In genomic region chr20:58752565-58752964, GRCh38 we compare ENCODE assay signal across 16 cellular contexts. TPM values are rescaled to one million over a fixed set of nuclear protein-coding genes. Genes with fewer than 3 reads are reported as not detected.
DNase-seq lines count a peak whose midpoint lies in the region; ATAC-seq and TF ChIP-seq lines count a peak whose summit lies in the region.
"Had no signal": no experiment of that assay in that cellular context is flagged by ENCODE, and none has a peak within 500 bp of the region (broad histone marks: within the 10 kb centered on the region; RNA-seq: fewer than 3 reads in every experiment).

No MANE protein-coding gene starts in this region.

- CTCF ChIA-PET in activated CD4-positive, alpha-beta T cell treated with anti-CD3 and anti-CD28 coated beads for 36 hours (lab: Charles Lee) = no interaction called here
- CTCF ChIA-PET in Caco-2 (lab: Charles Lee) = no interaction called here

- no peak overlapping the region for H3K27ac ChIP-seq in endodermal cell (ENCODE audit: low read depth, low read length)
- no peak overlapping the region for H3K27ac ChIP-seq in psoas muscle
- H3K27ac ChIP-seq in testis = no peak overlapping the region
- H3K27ac ChIP-seq: 22Rv1, A549, C4-2B had no signal

- H3K36me3 ChIP-seq in endodermal cell (ENCODE audit: control insufficient read depth, insufficient read depth, low read length) = no peaks in the 10 kb centered on the region
- no peaks in the 10 kb centered on the region for H3K36me3 ChIP-seq in psoas muscle (ENCODE audit: insufficient read depth in 1 of 2, low read depth in 1 of 2)
- no peaks in the 10 kb centered on the region for H3K36me3 ChIP-seq in testis (ENCODE audit: low read depth, missing control alignments)
- no peaks in the 10 kb centered on the region for H3K36me3 ChIP-seq in Caco-2 (ENCODE audit: control insufficient read depth, insufficient read depth, low read length)
- H3K36me3 ChIP-seq: HAP-1 had no signal

- H3K9me3 ChIP-seq in endodermal cell (ENCODE audit: control insufficient read depth, low read length) (no peaks in the 10 kb centered on the region), psoas muscle (no peaks in the 10 kb centered on the region), testis (no peaks in the 10 kb centered on the region), Caco-2 (0 out of 2 replicates have a peak, but pooled peaks cover 7% of the 10 kb centered on the region)
- H3K9me3 ChIP-seq: A549, HAP-1 had no signal

- H3K4me3 Mint-ChIP-seq in activated CD4-positive, alpha-beta T cell treated with anti-CD3 and anti-CD28 coated beads, Interleukin-2, amount 10 ng/mL, durations not matched to agents 24 days and 14 days = no peak overlapping the region
- no peak overlapping the region for H3K4me3 Mint-ChIP-seq in activated CD4-positive, alpha-beta T cell treated with anti-CD3 and anti-CD28 coated beads for 36 hours
- H3K4me3 Mint-ChIP-seq in endodermal cell = no peak overlapping the region
- no peak overlapping the region for H3K4me3 Mint-ChIP-seq in osteocyte (ENCODE audit: unreplicated experiment)
- H3K4me3 Mint-ChIP-seq in Caco-2 (ENCODE audit: unreplicated experiment) = no peak overlapping the region
- H3K4me3 Mint-ChIP-seq: CD4-positive, alpha-beta T cell had no signal

- TF ChIP-seq CTCF in endodermal cell (conservative IDR thresholded peaks at IDR 0.05) = no peak
- TF ChIP-seq CTCF in osteocyte (IDR thresholded peaks at IDR 0.05) = no peak
- TF ChIP-seq CTCF in psoas muscle (IDR thresholded peaks at IDR 0.05) = no peak
- no peak for TF ChIP-seq CTCF in testis (IDR thresholded peaks at IDR 0.05)
- TF ChIP-seq CTCF in Caco-2 (IDR thresholded peaks at IDR 0.05; ENCODE audit: insufficient read depth in 1 of 2, low read depth in 1 of 2, low read length in 1 of 2, severe bottlenecking in 1 of 2, unreplicated experiment in 1 of 2) = no peak

- intact Hi-C loops in activated CD4-positive, alpha-beta T cell treated with anti-CD3 and anti-CD28 coated beads, Interleukin-2, amount 10 ng/mL, durations not matched to agents 24 days and 14 days (cut with micrococcal nuclease) = no loop called here
- intact Hi-C loops in activated CD4-positive, alpha-beta T cell treated with anti-CD3 and anti-CD28 coated beads for 36 hours (cut with DNase I, micrococcal nuclease) = no loop called here
- intact Hi-C loops in psoas muscle (cut with DNase I) (no loop called here), testis (cut with DNase I; ENCODE audit: low total_unique reads) (no loop called here), Caco-2 (cut with micrococcal nuclease; ENCODE audit: unreplicated experiment) (no loop called here)

- no peaks in the 10 kb centered on the region for H3K9me3 Mint-ChIP-seq in activated CD4-positive, alpha-beta T cell treated with anti-CD3 and anti-CD28 coated beads, Interleukin-2, amount 10 ng/mL, durations not matched to agents 24 days and 14 days
- no peaks in the 10 kb centered on the region for H3K9me3 Mint-ChIP-seq in activated CD4-positive, alpha-beta T cell treated with anti-CD3 and anti-CD28 coated beads for 36 hours (ENCODE audit: low read depth)
- no peaks in the 10 kb centered on the region for H3K9me3 Mint-ChIP-seq in endodermal cell
- no peaks in the 10 kb centered on the region for H3K9me3 Mint-ChIP-seq in osteocyte (ENCODE audit: unreplicated experiment)
- no peaks in the 10 kb centered on the region for H3K9me3 Mint-ChIP-seq in Caco-2 (ENCODE audit: unreplicated experiment)
- H3K9me3 Mint-ChIP-seq: CD4-positive, alpha-beta T cell had no signal

- peaks cover 20% of the 10 kb centered on the region for H3K27me3 Mint-ChIP-seq in activated CD4-positive, alpha-beta T cell treated with anti-CD3 and anti-CD28 coated beads, Interleukin-2, amount 10 ng/mL, durations not matched to agents 24 days and 14 days
- H3K27me3 Mint-ChIP-seq in activated CD4-positive, alpha-beta T cell treated with anti-CD3 and anti-CD28 coated beads for 36 hours = peaks cover 16% of the 10 kb centered on the region
- H3K27me3 Mint-ChIP-seq in endodermal cell (ENCODE audit: insufficient read depth) (peaks cover 16% of the 10 kb centered on the region), osteocyte (ENCODE audit: unreplicated experiment) (peaks cover 41% of the 10 kb centered on the region), Caco-2 (ENCODE audit: insufficient read depth, unreplicated experiment) (peaks cover 60% of the 10 kb centered on the region)

- TF ChIP-seq POLR2A in testis (IDR thresholded peaks at IDR 0.05) = no peak

- H3K27me3 ChIP-seq in endodermal cell (ENCODE audit: control insufficient read depth, insufficient read depth, low read length, poor library complexity, severe bottlenecking) (no peaks in the 10 kb centered on the region), psoas muscle (ENCODE audit: insufficient read depth in 3 of 3, low read length in 2 of 3) (peaks cover 0 to 32% (median 0%) of the 10 kb centered on the region in 3 donors), testis (no peaks in the 10 kb centered on the region), Caco-2 (replicated peaks; ENCODE audit: control insufficient read depth, insufficient read depth, low read length) (no peaks in the 10 kb centered on the region; the same call in 1 of the 2 replicates)

- no peak overlapping the region for H3K9ac ChIP-seq in endodermal cell (ENCODE audit: extremely low read depth, low read length, poor library complexity, severe bottlenecking)

- POLR2A ChIA-PET in activated CD4-positive, alpha-beta T cell treated with anti-CD3 and anti-CD28 coated beads for 36 hours (lab: Charles Lee) = no interaction called here
- POLR2A ChIA-PET in Caco-2 (lab: Charles Lee) = no interaction called here

- WGBS in endodermal cell (ENCODE audit: insufficient coverage in 1 of 2, insufficient read length in 1 of 2), 2 experiments = 80 to 91% methylated on average over 1 to 6 of the region's 6 CpGs
- WGBS in psoas muscle, 3 donors = 88 to 90% (median 89%) methylated on average over 6 of the region's 6 CpGs
- WGBS in testis, 2 donors = 92 to 93% methylated on average over 6 of the region's 6 CpGs

- ATAC-seq in activated CD4-positive, alpha-beta T cell treated with anti-CD3 and anti-CD28 coated beads for 36 hours = no peak
- no peak for ATAC-seq in psoas muscle
- ATAC-seq: A549 had no signal

- H3K36me3 Mint-ChIP-seq in activated CD4-positive, alpha-beta T cell treated with anti-CD3 and anti-CD28 coated beads, Interleukin-2, amount 10 ng/mL, durations not matched to agents 24 days and 14 days (ENCODE audit: low read depth) = no peaks in the 10 kb centered on the region
- no peaks in the 10 kb centered on the region for H3K36me3 Mint-ChIP-seq in activated CD4-positive, alpha-beta T cell treated with anti-CD3 and anti-CD28 coated beads for 36 hours (ENCODE audit: low read depth)
- H3K36me3 Mint-ChIP-seq in endodermal cell (ENCODE audit: low read depth) = no peaks in the 10 kb centered on the region
- H3K36me3 Mint-ChIP-seq in osteocyte (ENCODE audit: unreplicated experiment) = no peaks in the 10 kb centered on the region
- H3K36me3 Mint-ChIP-seq in Caco-2 (ENCODE audit: insufficient read depth, unreplicated experiment) = no peaks in the 10 kb centered on the region

- no peak overlapping the region for H3K27ac Mint-ChIP-seq in activated CD4-positive, alpha-beta T cell treated with anti-CD3 and anti-CD28 coated beads, Interleukin-2, amount 10 ng/mL, durations not matched to agents 24 days and 14 days
- H3K27ac Mint-ChIP-seq in activated CD4-positive, alpha-beta T cell treated with anti-CD3 and anti-CD28 coated beads for 36 hours = no peak overlapping the region
- H3K27ac Mint-ChIP-seq in endodermal cell (no peak overlapping the region), osteocyte (ENCODE audit: unreplicated experiment) (no peak overlapping the region), Caco-2 (ENCODE audit: unreplicated experiment) (no peak overlapping the region)
- H3K27ac Mint-ChIP-seq: CD4-positive, alpha-beta T cell had no signal

- H3K4me1 Mint-ChIP-seq in activated CD4-positive, alpha-beta T cell treated with anti-CD3 and anti-CD28 coated beads, Interleukin-2, amount 10 ng/mL, durations not matched to agents 24 days and 14 days = no peaks in the 10 kb centered on the region
- H3K4me1 Mint-ChIP-seq in activated CD4-positive, alpha-beta T cell treated with anti-CD3 and anti-CD28 coated beads for 36 hours = no peaks in the 10 kb centered on the region
- H3K4me1 Mint-ChIP-seq in endodermal cell (peaks cover 6% of the 10 kb centered on the region), osteocyte (ENCODE audit: unreplicated experiment) (no peaks in the 10 kb centered on the region), Caco-2 (ENCODE audit: low read depth, unreplicated experiment) (no peaks in the 10 kb centered on the region)

- no peak overlapping the region for H3K4me3 ChIP-seq in endodermal cell (ENCODE audit: low read length)
- no peak overlapping the region for H3K4me3 ChIP-seq in psoas muscle
- no peak overlapping the region for H3K4me3 ChIP-seq in testis
- no peak overlapping the region for H3K4me3 ChIP-seq in Caco-2 (ENCODE audit: low read depth, low read length)
- H3K4me3 ChIP-seq: A549, HAP-1 had no signal

- BruUV-seq in Caco-2 (replicated peaks; lab: Mats Ljungman, UMichigan) = no TSS peak

- H3K4me1 ChIP-seq in endodermal cell (ENCODE audit: control insufficient read depth, insufficient read depth, low read length) = no peaks in the 10 kb centered on the region
- H3K4me1 ChIP-seq in psoas muscle = no peaks in the 10 kb centered on the region
- no peaks in the 10 kb centered on the region for H3K4me1 ChIP-seq in testis
- H3K4me1 ChIP-seq in Caco-2 = no peaks in the 10 kb centered on the region
- H3K4me1 ChIP-seq: A549, HAP-1 had no signal

- DNase-seq in activated CD4-positive, alpha-beta T cell treated with anti-CD3 and anti-CD28 coated beads, Interleukin-2, amount 10 ng/mL, durations not matched to agents 24 days and 14 days = peak; percentile 41
- DNase-seq in activated CD4-positive, alpha-beta T cell treated with anti-CD3 and anti-CD28 coated beads for 36 hours = no peak
- DNase-seq in D341Med (ENCODE audit: low spot score) = peak; percentile 25
- peak; percentile 37 for DNase-seq in endodermal cell
- peak; percentile 54 for DNase-seq in osteocyte (ENCODE audit: extremely low spot score, unreplicated experiment)
- DNase-seq in psoas muscle = no peak
- DNase-seq in testis = no peak
- DNase-seq in Caco-2 = no peak
- DNase-seq: AML-193, DMS79 treated with DMSO at 0.1 percent for 48 hours, GF-D8 had no signal

RNA-seq across cellular contexts. Expression of gene NPEPL1, which starts 60.0 kb away (rescaled TPM):
- 22.3 and 23.1 TPM in 2 replicates for total RNA-seq in activated CD4-positive, alpha-beta T cell treated with anti-CD3 and anti-CD28 coated beads, Interleukin-2, amount 10 ng/mL, durations not matched to agents 24 days and 14 days
- 10 to 100 TPM; 13.6 to 15.2 TPM for total RNA-seq in activated CD4-positive, alpha-beta T cell treated with anti-CD3 and anti-CD28 coated beads for 36 hours
- 10 to 100 TPM; 52.9 to 72.8 TPM for total RNA-seq in endodermal cell
- polyA plus RNA-seq in endodermal cell (2013, experiment 1 of 2) = 24.1 TPM
- polyA plus RNA-seq in endodermal cell (2013, experiment 2 of 2) = 22.4 TPM
- total RNA-seq in osteocyte = 13.1 and 13.6 TPM in 2 replicates
- 10 to 100 TPM; 29.1 to 52.3 (median 36.4) TPM for total RNA-seq in psoas muscle
- polyA plus RNA-seq in psoas muscle = 10 to 100 TPM; 18.4 to 41.9 (median 29.1) TPM
- total RNA-seq in testis = 10 to 100 TPM; 56.3 to 79.9 TPM
- 47.6 TPM for polyA plus RNA-seq in testis (ENCODE audit: insufficient read depth, low read depth, low replicate concordance)
- total RNA-seq in Caco-2 (2022) = 32.9 and 41.9 TPM in 2 replicates

Comparison
In these comparisons a context has a peak if more than half of its experiments do, and no peak if none do; other contexts are left out.
1. DNase-seq: peak in activated CD4-positive, alpha-beta T cell treated with anti-CD3 and anti-CD28 coated beads, Interleukin-2, amount 10 ng/mL, durations not matched to agents 24 days and 14 days (single experiment), D341Med (single experiment), endodermal cell (single experiment) and osteocyte (single experiment); none in activated CD4-positive, alpha-beta T cell treated with anti-CD3 and anti-CD28 coated beads for 36 hours (single experiment), psoas muscle (0 of 2), testis (single experiment) and Caco-2 (0 of 2).